In genomic region chr9:89498845-89499480, GRCh38 we compare ENCODE assay signal across 8 cellular contexts. TPM values are rescaled to one million over a fixed set of nuclear protein-coding genes. Genes with fewer than 3 reads are reported as not detected.
DNase-seq lines count a peak whose midpoint lies in the region; ATAC-seq lines count a peak whose summit lies in the region.

No MANE protein-coding gene starts in this region.

- H3K4me3 ChIP-seq in CD8-positive, alpha-beta memory T cell (ENCODE audit: low read length) = peak overlapping the region; percentile 39

- peaks cover 83 to 90% (median 88%) of the 10 kb centered on the region in 3 donors for H3K4me1 Mint-ChIP-seq in CD8-positive, alpha-beta memory T cell
- peaks cover 70% of the 10 kb centered on the region for H3K4me1 Mint-ChIP-seq in T-helper 2 cell treated with Interferon-gamma antibody and Interleukin-4, amounts not matched to agents 5 μg/mL and 100 μg/mL, for 36 hours (ENCODE audit: low read depth)
- H3K4me1 Mint-ChIP-seq in memory B cell = peaks cover 63% of the 10 kb centered on the region

- H3K36me3 ChIP-seq in CD8-positive, alpha-beta memory T cell (ENCODE audit: insufficient read depth, low read length) = no peaks in the 10 kb centered on the region

- peak overlapping the region; percentile 88 to 97 (median 95) for H3K27ac Mint-ChIP-seq in CD8-positive, alpha-beta memory T cell
- peak overlapping the region; percentile 89 for H3K27ac Mint-ChIP-seq in T-helper 2 cell treated with Interferon-gamma antibody and Interleukin-4, amounts not matched to agents 5 μg/mL and 100 μg/mL, for 36 hours
- peak overlapping the region; percentile 87 for H3K27ac Mint-ChIP-seq in memory B cell

- ATAC-seq in GM21390 (IDR thresholded peaks at IDR 0.05; ENCODE audit: unreplicated experiment) (peak; percentile 42), memory B cell (ENCODE audit: low read depth) (peak; percentile 73), GM21723 (IDR thresholded peaks at IDR 0.05; ENCODE audit: unreplicated experiment) (no peak), HG02870 (IDR thresholded peaks at IDR 0.05; ENCODE audit: unreplicated experiment) (no peak)

- peak overlapping the region; percentile 83 to 96 (median 92) for H3K4me3 Mint-ChIP-seq in CD8-positive, alpha-beta memory T cell
- peak overlapping the region; percentile 84 for H3K4me3 Mint-ChIP-seq in T-helper 2 cell treated with Interferon-gamma antibody and Interleukin-4, amounts not matched to agents 5 μg/mL and 100 μg/mL, for 36 hours
- H3K4me3 Mint-ChIP-seq in memory B cell = peak overlapping the region; percentile 94

- H3K27me3 ChIP-seq in CD8-positive, alpha-beta memory T cell (ENCODE audit: insufficient read depth, low read length, poor library complexity, severe bottlenecking) = no peaks in the 10 kb centered on the region

- H3K4me1 ChIP-seq in CD8-positive, alpha-beta memory T cell (ENCODE audit: insufficient read depth, low read length) = peaks cover 84% of the 10 kb centered on the region

- peak; percentile 44 to 75 (median 57) for DNase-seq in CD8-positive, alpha-beta memory T cell
- DNase-seq in T-helper 2 cell treated with Interferon-gamma antibody and Interleukin-4, amounts not matched to agents 5 μg/mL and 100 μg/mL, for 36 hours (ENCODE audit: low spot score) = peak; percentile 63
- peak in 1 of 2 donors; percentile 38 for DNase-seq in memory B cell (ENCODE audit: low spot score in 2 of 2)
- no peak for DNase-seq in GOT3 (lab: John Stamatoyannopoulos, UW)
- DNase-seq in NCI-H2081 treated with DMSO at 0.1 percent for 48 hours (lab: John Stamatoyannopoulos, UW) = no peak

- peaks cover 0 to 22% (median 7%) of the 10 kb centered on the region in 3 donors for H3K36me3 Mint-ChIP-seq in CD8-positive, alpha-beta memory T cell
- peaks cover 32% of the 10 kb centered on the region for H3K36me3 Mint-ChIP-seq in T-helper 2 cell treated with Interferon-gamma antibody and Interleukin-4, amounts not matched to agents 5 μg/mL and 100 μg/mL, for 36 hours (ENCODE audit: low read depth)
- H3K36me3 Mint-ChIP-seq in memory B cell = peaks cover 2% of the 10 kb centered on the region

- POLR2A ChIA-PET in CD8-positive, alpha-beta memory T cell (lab: Charles Lee) = interaction anchor here (0.6 to 1.3 kb wide), 9 partner anchors 9 to 70 kb away, joined by 3 to 4 read pairs (median 3); no protein-coding TSS in a partner anchor

- peak overlapping the region; percentile 45 for H3K27ac ChIP-seq in CD8-positive, alpha-beta memory T cell (ENCODE audit: low read depth, low read length)

- CTCF ChIA-PET in CD8-positive, alpha-beta memory T cell (lab: Charles Lee) = interaction anchor here (0.9 to 1.6 kb wide), 4 partner anchors 24 to 70 kb away, joined by 4 to 8 read pairs (median 6); no protein-coding TSS in a partner anchor

- no peaks in the 10 kb centered on the region for H3K9me3 ChIP-seq in CD8-positive, alpha-beta memory T cell (ENCODE audit: low read length)

- H3K27me3 Mint-ChIP-seq in CD8-positive, alpha-beta memory T cell = peaks cover 0 to 4% of the 10 kb centered on the region in 2 donors
- H3K27me3 Mint-ChIP-seq in T-helper 2 cell treated with Interferon-gamma antibody and Interleukin-4, amounts not matched to agents 5 μg/mL and 100 μg/mL, for 36 hours (ENCODE audit: low read depth) = no peaks in the 10 kb centered on the region
- no peaks in the 10 kb centered on the region for H3K27me3 Mint-ChIP-seq in memory B cell

- no peaks in the 10 kb centered on the region for H3K9me3 Mint-ChIP-seq in CD8-positive, alpha-beta memory T cell
- no peaks in the 10 kb centered on the region for H3K9me3 Mint-ChIP-seq in T-helper 2 cell treated with Interferon-gamma antibody and Interleukin-4, amounts not matched to agents 5 μg/mL and 100 μg/mL, for 36 hours
- H3K9me3 Mint-ChIP-seq in memory B cell = no peaks in the 10 kb centered on the region

RNA-seq across cellular contexts. Expression of gene SEMA4D, which starts 1.1 kb away (rescaled TPM):
- 100 to 1,000 TPM; 238 to 243 TPM for total RNA-seq in CD8-positive, alpha-beta memory T cell
- polyA plus RNA-seq in CD8-positive, alpha-beta memory T cell = 227 TPM

Comparison
In these comparisons a context has a peak if more than half of its experiments do, and no peak if none do; other contexts are left out.
1. DNase-seq: peak in CD8-positive, alpha-beta memory T cell (5 of 5) and T-helper 2 cell treated with Interferon-gamma antibody and Interleukin-4, amounts not matched to agents 5 μg/mL and 100 μg/mL, for 36 hours (single experiment); none in GOT3 (single experiment) and NCI-H2081 treated with DMSO at 0.1 percent for 48 hours (single experiment).
2. ATAC-seq: peak in GM21390 (single experiment) and memory B cell (single experiment); none in GM21723 (single experiment) and HG02870 (single experiment).
3. Peak in every context shown above with its lines, with median percentiles within 50 percentile points of each other: H3K27ac Mint-ChIP-seq and H3K4me3 Mint-ChIP-seq.